In genomic region chr5:115928578-115929407, GRCh38 we compare ENCODE assay signal across 2 cellular contexts.
A peak's percentile ranks its signal among the peaks of the same experiment; 100 is the strongest.
TF ChIP-seq lines count a peak whose summit lies in the region.

No MANE protein-coding gene starts in this region.

TF ChIP-seq in HCT116, 20 proteins besides CTCF, POLR2A, EP300 and RAD21:
- TF ChIP-seq TCF7L2 (IDR thresholded peaks at IDR 0.05; ENCODE audit: borderline replicate concordance, extremely low read depth, insufficient read depth, insufficient read length) (peak; percentile 73), ZBTB33 (IDR thresholded peaks at IDR 0.05; ENCODE audit: extremely low read depth, insufficient replicate concordance, low read length) (peak; percentile 52), POLR2AphosphoS5 (IDR thresholded peaks at IDR 0.05; ENCODE audit: low read depth, low read length) (peak; percentile 80), YY1 (IDR thresholded peaks at IDR 0.05; ENCODE audit: extremely low read depth, insufficient replicate concordance, low read depth, low read length) (peak; percentile 20)

TF ChIP-seq in GM12878, 131 proteins besides CTCF, POLR2A, EP300 and RAD21:
- TF ChIP-seq JUNB (IDR thresholded peaks at IDR 0.05) = peak; percentile 33
TF ChIP-seq in GM12878: peak in this region for 1; not testable (repeated sequence) for 130.
